ENCODE assay signal across 8 cellular contexts in the genomic region with DNA sequence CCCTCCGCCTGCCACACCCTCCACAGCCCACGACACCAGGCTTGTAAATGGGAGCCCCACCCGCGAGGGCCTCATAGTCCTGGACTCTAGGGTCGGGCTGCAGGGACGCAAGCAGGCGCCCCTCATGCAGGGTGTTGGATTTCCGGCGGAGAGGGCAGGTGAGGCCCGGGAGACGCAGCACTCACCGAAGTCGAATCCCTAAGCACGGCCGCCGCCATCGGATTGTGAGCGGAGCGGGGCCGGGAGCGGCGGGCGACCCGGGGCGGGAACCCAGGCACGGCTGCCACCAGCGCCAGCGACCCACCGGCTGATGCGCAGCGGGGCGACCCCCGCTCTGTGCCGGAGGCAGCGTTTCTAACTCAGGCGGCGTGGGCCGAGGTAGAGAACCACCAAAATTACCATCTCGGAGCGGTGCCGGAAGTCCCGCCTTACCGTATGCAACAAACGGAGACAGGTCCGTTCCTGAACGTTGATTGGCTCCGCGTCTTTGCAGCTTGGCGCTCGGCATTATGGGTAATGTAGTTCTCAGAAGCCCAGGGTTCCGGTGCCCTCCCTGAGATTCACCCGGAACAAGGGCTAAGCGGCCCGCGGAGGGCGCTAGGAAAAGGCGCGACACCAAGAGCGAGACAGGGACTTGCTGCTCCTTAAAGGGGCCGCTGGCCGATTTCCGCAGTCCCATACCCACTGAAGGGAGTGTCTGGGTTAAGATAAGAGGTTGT. TPM values are rescaled to one million over a fixed set of nuclear protein-coding genes. Genes with fewer than 3 reads are reported as not detected.
A peak's percentile ranks its signal among the peaks of the same experiment; 100 is the strongest.
DNase-seq lines count a peak whose midpoint lies in the region; ATAC-seq and TF ChIP-seq lines count a peak whose summit lies in the region.

TSS of gene ZNF416 (minus strand) at position 425 of the 719 bp plus-strand sequence. CDS start at position 218, 207 bp downstream.

- no peaks in the 10 kb centered on the region for H3K4me1 ChIP-seq in Caco-2
- H3K4me1 ChIP-seq in endocrine pancreas (ENCODE audit: control insufficient read depth, insufficient read depth, low read length): no peaks in the 10 kb centered on the region
- peaks cover 7% of the 10 kb centered on the region for H3K4me1 ChIP-seq in mesenchymal stem cell (ENCODE audit: control insufficient read depth, insufficient read depth, low read depth, low read length)

- 0 out of 2 replicates have a peak, but pooled peaks cover 3% of the 10 kb centered on the region for H3K9me3 ChIP-seq in Caco-2
- peaks cover 13% of the 10 kb centered on the region for H3K9me3 ChIP-seq in endocrine pancreas (ENCODE audit: control insufficient read depth, low read length)
- peaks cover 45% of the 10 kb centered on the region for H3K9me3 ChIP-seq in mesenchymal stem cell (ENCODE audit: control insufficient read depth, low read length)

- H2BK120ac ChIP-seq in mesenchymal stem cell (ENCODE audit: low read depth, low read length): no peak within 1 kb of the TSS

- H3K79me1 ChIP-seq in mesenchymal stem cell (replicated peaks; ENCODE audit: low read length, poor library complexity, severe bottlenecking): peaks cover 40% of the 10 kb centered on the region

- BruUV-seq in Caco-2 (replicated peaks; lab: Mats Ljungman, UMichigan): TSS peak; percentile 58

- H2BK12ac ChIP-seq in mesenchymal stem cell (ENCODE audit: low read length in 2 of 2): no peak within 1 kb of the TSS

- H3K4ac ChIP-seq in mesenchymal stem cell (ENCODE audit: low read depth in 1 of 2, low read length in 2 of 2): peak within 1 kb of the TSS; percentile 68 to 77

- no peak within 1 kb of the TSS for H3K27ac ChIP-seq in mesenchymal stem cell (ENCODE audit: low read length, poor library complexity, severe bottlenecking)

- H4K91ac ChIP-seq in mesenchymal stem cell (ENCODE audit: low read length): peak within 1 kb of the TSS; percentile 56

- peak in 1 of 2 experiments; percentile 43 for TF ChIP-seq CTCF in Caco-2 (IDR thresholded peaks at IDR 0.05; ENCODE audit: insufficient read depth in 1 of 2, low read depth in 1 of 2, low read length in 1 of 2, severe bottlenecking in 1 of 2, unreplicated experiment in 1 of 2)

- H3K4me3 ChIP-seq in Caco-2 (ENCODE audit: low read depth, low read length) (peak within 1 kb of the TSS; percentile 83), endocrine pancreas (ENCODE audit: control insufficient read depth, insufficient read depth, low read length) (peak within 1 kb of the TSS; percentile 63), mesenchymal stem cell (ENCODE audit: insufficient read depth in 1 of 2, low read depth in 1 of 2, low read length in 2 of 2) (peak within 1 kb of the TSS; percentile 91 to 93)

- peak; percentile 81 for ATAC-seq in GM21367 (IDR thresholded peaks at IDR 0.05; ENCODE audit: unreplicated experiment)
- ATAC-seq in activated CD8-positive, alpha-beta memory T cell treated with anti-CD3 and anti-CD28 coated beads, Interleukin-2, amount 10 ng/mL, durations not matched to agents 7 days and 5 days: peak; percentile 90

- intact Hi-C loops in Caco-2 (cut with micrococcal nuclease; ENCODE audit: unreplicated experiment): loop anchor here (1.0 to 5.0 kb wide), 8 partner anchors 19 to 338 kb away; partner anchors contain the start of genes ZNF211, ZNF417, ZNF530 and ZNF550

- peak within 1 kb of the TSS; percentile 77 for H3K4me2 ChIP-seq in mesenchymal stem cell (ENCODE audit: low read length, poor library complexity, severe bottlenecking)

- DNase-seq in Caco-2: peak; percentile 97 to 98
- DNase-seq in HT1080 (ENCODE audit: low read depth): peak; percentile 97
- DNase-seq in NOMO-1 (lab: John Stamatoyannopoulos, UW; ENCODE audit: unreplicated experiment in 2 of 2): peak; percentile 96 to 98
- peak; percentile 98 for DNase-seq in activated CD8-positive, alpha-beta memory T cell treated with anti-CD3 and anti-CD28 coated beads, Interleukin-2, amount 10 ng/mL, durations not matched to agents 7 days and 5 days
- DNase-seq in mesenchymal stem cell: peak; percentile 98
- DNase-seq in stimulated activated CD8-positive, alpha-beta memory T cell treated with anti-CD3 and anti-CD28 coated beads, Interleukin-12 subunit alpha, Interleukin-12 subunit beta, amount 100 ng/mL, for 24 hours (ENCODE audit: extremely low read depth): peak; percentile 88

- H3K36me3 Mint-ChIP-seq in Caco-2 (ENCODE audit: insufficient read depth, unreplicated experiment): peaks cover 34% of the 10 kb centered on the region
- peaks cover 55% of the 10 kb centered on the region for H3K36me3 Mint-ChIP-seq in activated CD8-positive, alpha-beta memory T cell treated with anti-CD3 and anti-CD28 coated beads, Interleukin-2, amount 10 ng/mL, durations not matched to agents 7 days and 5 days

- H2AFZ ChIP-seq in mesenchymal stem cell (ENCODE audit: low read depth, low read length): peak within 1 kb of the TSS; percentile 88

- POLR2A ChIA-PET in Caco-2 (lab: Charles Lee): no interaction called here

- H3K36me3 ChIP-seq in Caco-2 (ENCODE audit: control insufficient read depth, insufficient read depth, low read length) (peaks cover 8% of the 10 kb centered on the region; the same call in 1 of the 2 replicates), endocrine pancreas (ENCODE audit: control insufficient read depth, insufficient read depth, low read length) (peaks cover 29% of the 10 kb centered on the region), mesenchymal stem cell (ENCODE audit: control insufficient read depth in 1 of 2, insufficient read depth in 2 of 2, low read depth in 1 of 2, low read length in 2 of 2) (peaks cover 36 to 40% of the 10 kb centered on the region in 2 experiments)

- H3K27me3 ChIP-seq in Caco-2 (replicated peaks; ENCODE audit: control insufficient read depth, insufficient read depth, low read length) (no peaks in the 10 kb centered on the region), endocrine pancreas (ENCODE audit: control insufficient read depth, insufficient read depth, low read length) (no peaks in the 10 kb centered on the region), mesenchymal stem cell (ENCODE audit: control insufficient read depth in 1 of 2, insufficient read depth in 1 of 2, low read length in 2 of 2) (no peaks in the 10 kb centered on the region)

- H3K9ac ChIP-seq in endocrine pancreas (ENCODE audit: control insufficient read depth, insufficient read depth, low read length) (peak within 1 kb of the TSS; percentile 69), mesenchymal stem cell (ENCODE audit: low read length) (peak within 1 kb of the TSS; percentile 90)

- peak within 1 kb of the TSS; percentile 77 for H3K4me3 Mint-ChIP-seq in Caco-2 (ENCODE audit: unreplicated experiment)
- H3K4me3 Mint-ChIP-seq in activated CD8-positive, alpha-beta memory T cell treated with anti-CD3 and anti-CD28 coated beads, Interleukin-2, amount 10 ng/mL, durations not matched to agents 7 days and 5 days: peak within 1 kb of the TSS; percentile 77

- CTCF ChIA-PET in Caco-2 (lab: Charles Lee): no interaction called here
- CTCF ChIA-PET in activated CD8-positive, alpha-beta memory T cell treated with anti-CD3 and anti-CD28 coated beads, Interleukin-2, amount 10 ng/mL, durations not matched to agents 7 days and 5 days (lab: Charles Lee): interaction anchor here (0.9 kb wide), 1 partner anchor 35 kb away, joined by 3 read pairs; the partner anchor contains the start of gene ZNF134

- no peaks in the 10 kb centered on the region for H3K27me3 Mint-ChIP-seq in Caco-2 (ENCODE audit: insufficient read depth, unreplicated experiment)
- H3K27me3 Mint-ChIP-seq in activated CD8-positive, alpha-beta memory T cell treated with anti-CD3 and anti-CD28 coated beads, Interleukin-2, amount 10 ng/mL, durations not matched to agents 7 days and 5 days: no peaks in the 10 kb centered on the region

- H3K18ac ChIP-seq in mesenchymal stem cell (ENCODE audit: low read depth in 1 of 2, low read length in 2 of 2): peak within 1 kb of the TSS; percentile 79 to 87

- peaks cover 45% of the 10 kb centered on the region for H3K9me3 Mint-ChIP-seq in Caco-2 (ENCODE audit: unreplicated experiment)
- H3K9me3 Mint-ChIP-seq in activated CD8-positive, alpha-beta memory T cell treated with anti-CD3 and anti-CD28 coated beads, Interleukin-2, amount 10 ng/mL, durations not matched to agents 7 days and 5 days (ENCODE audit: low read depth): peaks cover 35% of the 10 kb centered on the region

- H3K4me1 Mint-ChIP-seq in Caco-2 (ENCODE audit: low read depth, unreplicated experiment): no peaks in the 10 kb centered on the region
- peaks cover 15% of the 10 kb centered on the region for H3K4me1 Mint-ChIP-seq in activated CD8-positive, alpha-beta memory T cell treated with anti-CD3 and anti-CD28 coated beads, Interleukin-2, amount 10 ng/mL, durations not matched to agents 7 days and 5 days

- peak within 1 kb of the TSS; percentile 37 for H3K27ac Mint-ChIP-seq in Caco-2 (ENCODE audit: unreplicated experiment)
- peak within 1 kb of the TSS; percentile 81 for H3K27ac Mint-ChIP-seq in activated CD8-positive, alpha-beta memory T cell treated with anti-CD3 and anti-CD28 coated beads, Interleukin-2, amount 10 ng/mL, durations not matched to agents 7 days and 5 days

- no peak within 1 kb of the TSS for H2AK5ac ChIP-seq in mesenchymal stem cell (ENCODE audit: low read length, severe bottlenecking)

- peak within 1 kb of the TSS; percentile 62 for H4K8ac ChIP-seq in mesenchymal stem cell (ENCODE audit: low read length)

- peak within 1 kb of the TSS in 1 of 2 experiments; percentile 48 for H3K23ac ChIP-seq in mesenchymal stem cell (ENCODE audit: low read length in 2 of 2)

- peak within 1 kb of the TSS in 1 of 2 experiments; percentile 96 for H3K14ac ChIP-seq in mesenchymal stem cell (ENCODE audit: low read length in 2 of 2)

- peak within 1 kb of the TSS; percentile 49 for H2BK15ac ChIP-seq in mesenchymal stem cell (ENCODE audit: low read depth, poor library complexity, severe bottlenecking)

- under 1% methylated on average over 62 of the region's 62 CpGs for WGBS in mesenchymal stem cell

- H2BK5ac ChIP-seq in mesenchymal stem cell (ENCODE audit: low read depth, low read length, poor library complexity, severe bottlenecking): no peak within 1 kb of the TSS

RNA-seq across cellular contexts. Expression of gene ZNF416, which starts in this region (rescaled TPM):
- 5.5 and 6.1 TPM in 2 replicates for total RNA-seq in Caco-2 (2022)
- total RNA-seq in HT1080 (2014; rRNA removed; shearing (Covaris generic)): 5.1 and 5.2 TPM in 2 replicates
- 3.2 and 4.2 TPM in 2 replicates for polyA plus RNA-seq in HT1080 (2015; cell fraction: cytosol; rRNA removed)
- polyA plus RNA-seq in HT1080 (2015; cell fraction: nucleus; rRNA removed): 3.6 and 4.5 TPM in 2 replicates
- total RNA-seq in activated CD8-positive, alpha-beta memory T cell treated with anti-CD3 and anti-CD28 coated beads, Interleukin-2, amount 10 ng/mL, durations not matched to agents 7 days and 5 days: 1 to 10 TPM; 5.3 to 5.7 TPM
- polyA plus RNA-seq in mesenchymal stem cell (2013, experiment 1 of 2): 3.4 TPM
- 3.4 TPM for polyA plus RNA-seq in mesenchymal stem cell (2013, experiment 2 of 2)
